Comparison of ENCODE assay signal across 11 cellular contexts in the genomic region with DNA sequence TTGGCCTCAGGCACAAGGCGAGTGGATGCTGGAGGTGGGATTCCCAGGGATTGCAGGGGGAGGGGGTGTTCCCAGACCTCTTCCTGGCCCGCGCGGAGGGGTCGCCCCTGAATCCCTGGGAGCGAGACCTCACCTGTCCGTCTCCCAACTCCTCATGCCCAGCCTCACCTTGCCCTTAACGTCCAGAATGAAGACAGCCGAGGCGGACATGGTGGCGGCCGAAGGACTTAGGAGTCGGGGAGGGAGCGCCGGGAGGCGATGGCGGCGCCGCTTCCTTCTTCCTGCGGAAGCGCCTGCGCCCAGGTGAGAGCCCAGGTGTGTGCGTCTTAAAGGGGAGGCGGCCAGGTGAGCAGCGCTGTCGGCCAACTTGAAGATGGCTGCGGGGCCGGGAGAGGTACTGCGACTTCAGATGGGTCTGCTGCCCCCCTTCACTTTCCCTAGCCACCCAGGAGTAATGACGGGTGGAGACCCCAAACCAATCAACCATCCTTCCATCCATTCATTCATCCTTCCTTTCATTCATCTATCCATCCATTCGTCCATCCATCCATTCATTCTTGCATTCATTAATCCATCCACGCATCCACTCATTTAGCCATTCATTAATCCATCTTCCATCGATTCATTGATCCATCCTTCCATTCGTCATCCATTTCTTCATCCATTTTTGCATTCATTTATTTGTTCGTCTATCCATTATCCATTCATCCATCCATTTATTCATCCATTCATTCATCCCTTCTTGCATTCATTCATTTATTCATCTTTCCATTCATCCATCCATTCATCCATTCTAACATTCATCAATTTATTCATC. TPM values are rescaled to one million over a fixed set of nuclear protein-coding genes. Genes with fewer than 3 reads are reported as not detected.
DNase-seq lines count a peak whose midpoint lies in the region; FAIRE-seq and TF ChIP-seq lines count a peak whose summit lies in the region.
"Had no signal": no experiment of that assay in that cellular context is flagged by ENCODE, and none has a peak within 500 bp of the region (broad histone marks: within the 10 kb centered on the region; RNA-seq: fewer than 3 reads in every experiment).

TSS of gene AP1M2 (minus strand) at position 291 of the 817 bp plus-strand sequence. CDS start at position 210, 81 bp downstream.

- no peak within 1 kb of the TSS for H3K27ac ChIP-seq in vagina
- H3K27ac ChIP-seq: left ventricle myocardium inferior had no signal

- H3K4me3 ChIP-seq in vagina: peak within 1 kb of the TSS in 1 of 2 donors; percentile 48
- H3K4me3 ChIP-seq: left ventricle myocardium inferior had no signal

- no peaks in the 10 kb centered on the region for H3K36me3 ChIP-seq in vagina
- H3K36me3 ChIP-seq: left ventricle myocardium inferior had no signal

- no peaks in the 10 kb centered on the region for H3K9me3 ChIP-seq in vagina
- H3K9me3 ChIP-seq: left ventricle myocardium inferior had no signal

- no peak for FAIRE-seq in GM19239 (lab: Jason Lieb, UNC)

- no peak for TF ChIP-seq POLR2A in vagina (IDR thresholded peaks at IDR 0.05)

- peak within 1 kb of the TSS in 1 of 5 experiments; percentile 12 for H3K27ac Mint-ChIP-seq in brain

- TF ChIP-seq CTCF in brain (conservative IDR thresholded peaks at IDR 0.05) (no peak), vagina (IDR thresholded peaks at IDR 0.05) (no peak)

- H3K4me3 Mint-ChIP-seq in brain: peak within 1 kb of the TSS in 4 of 5 experiments; percentile 7 to 53 (median 41)

- no peaks in the 10 kb centered on the region for H3K27me3 ChIP-seq in vagina

- H3K27me3 Mint-ChIP-seq in brain: peaks cover 72% of the 10 kb centered on the region

- H3K4me1 ChIP-seq in vagina: no peaks in the 10 kb centered on the region
- H3K4me1 ChIP-seq: left ventricle myocardium inferior had no signal

- peaks cover 0 to 7% (median 0%) of the 10 kb centered on the region in 5 experiments for H3K9me3 Mint-ChIP-seq in brain

- H3K4me1 Mint-ChIP-seq in brain: no peaks in the 10 kb centered on the region

- intact Hi-C loops in vagina (cut with DNase I): no loop called here

- peak; percentile 40 for DNase-seq in NCI-H345 (lab: John Stamatoyannopoulos, UW)
- DNase-seq in NCI-H345 treated with DMSO at 0.1 percent for 48 hours (lab: John Stamatoyannopoulos, UW; ENCODE audit: unreplicated experiment): no peak
- peak; percentile 55 for DNase-seq in left kidney (ENCODE audit: low read depth, low spot score)
- no peak for DNase-seq in vagina (ENCODE audit: extremely low spot score in 2 of 2)
- no peak for DNase-seq in H4 (ENCODE audit: low spot score)
- DNase-seq in stimulated activated naive CD4-positive, alpha-beta T cell treated with Interleukin-2 at 50 U/mL for 16 hours (lab: John Stamatoyannopoulos, UW): no peak
- DNase-seq in GM19239 (ENCODE audit: insufficient read length, low spot score): no peak
- DNase-seq: activated CD4-positive, CD25-positive, alpha-beta regulatory T cell; activated gamma-delta T cell; left ventricle myocardium inferior had no signal

- no peaks in the 10 kb centered on the region for H3K36me3 Mint-ChIP-seq in brain

RNA-seq across cellular contexts. Expression of gene AP1M2, which starts in this region (rescaled TPM):
- 60.8 TPM for polyA plus RNA-seq in brain (ENCODE audit: insufficient read depth, low read depth, low replicate concordance)
- total RNA-seq in vagina: 29.0 TPM
- total RNA-seq in H4 (2014; rRNA removed; shearing (Covaris generic)): 7.8 and 14.8 TPM in 2 replicates
- total RNA-seq: left ventricle myocardium inferior had no signal

Comparison
In these comparisons a context has a peak if more than half of its experiments do, and no peak if none do; other contexts are left out.
1. DNase-seq: peak in NCI-H345 (single experiment) and left kidney (single experiment); none in NCI-H345 treated with DMSO at 0.1 percent for 48 hours (single experiment), vagina (0 of 2), H4 (single experiment), stimulated activated naive CD4-positive, alpha-beta T cell treated with Interleukin-2 at 50 U/mL for 16 hours (single experiment) and GM19239 (single experiment).